In genomic region chr1:157566484-157567300, GRCh38 we compare ENCODE assay signal across 18 cellular contexts. TPM values are rescaled to one million over a fixed set of nuclear protein-coding genes. Genes with fewer than 3 reads are reported as not detected.
DNase-seq lines count a peak whose midpoint lies in the region; ATAC-seq, FAIRE-seq and TF ChIP-seq lines count a peak whose summit lies in the region.
"Had no signal": no experiment of that assay in that cellular context is flagged by ENCODE, and none has a peak within 500 bp of the region (broad histone marks: within the 10 kb centered on the region; RNA-seq: fewer than 3 reads in every experiment).

No MANE protein-coding gene starts in this region.

- peak overlapping the region; percentile 32 for H2AFZ ChIP-seq in Karpas-422 (ENCODE audit: low read length)
- H2AFZ ChIP-seq in H1 (ENCODE audit: low read length): no peak overlapping the region

- CTCF ChIA-PET in H1 (lab: Charles Lee; ENCODE audit: partially characterized antibody) (interaction anchor here (0.6 to 11.4 kb wide), 3 partner anchors 11 to 325 kb away, joined by 3 to 104 read pairs (median 3); no protein-coding TSS in a partner anchor), MCF 10A (lab: Yijun Ruan, JAX) (interaction anchor here (0.7 to 7.8 kb wide), 4 partner anchors 13 to 550 kb away, joined by 4 to 105 read pairs (median 6); no protein-coding TSS in a partner anchor)

- no peak overlapping the region for H3K14ac ChIP-seq in H1 (ENCODE audit: insufficient read length)

- H3K36me3 Mint-ChIP-seq in MCF 10A (ENCODE audit: insufficient read depth, unreplicated experiment): no peaks in the 10 kb centered on the region
- H3K36me3 Mint-ChIP-seq: activated naive CD4-positive, alpha-beta T cell treated with anti-CD3 and anti-CD28 coated beads, Interleukin-2, amount 10 ng/mL, durations not matched to agents 7 days and 5 days; immature natural killer cell had no signal

- TF ChIP-seq EP300 in H1 (IDR thresholded peaks at IDR 0.05; ENCODE audit: borderline replicate concordance in 1 of 2, low read depth in 2 of 2, low read length in 2 of 2): no peak

- no peak overlapping the region for H2BK15ac ChIP-seq in H1 (ENCODE audit: low read length)

- WGBS in H1 (ENCODE audit: extremely low coverage in 1 of 2, insufficient coverage in 1 of 2, insufficient read length in 1 of 2, insufficient replicate concordance in 2 of 2, low coverage in 1 of 2, low lambda C conversion rate in 2 of 2, missing lambda C conversion rate in 1 of 2), 2 experiments: 65% methylated on average over 13 of the region's 14 CpGs; no CpG with 5 or more reads in 1 of the 2 experiments

- H2BK20ac ChIP-seq in H1 (ENCODE audit: low read length): peak overlapping the region; percentile 40; the same call in 1 of the 2 replicates

- peak overlapping the region; percentile 46; the same call in 1 of the 2 replicates for H2BK12ac ChIP-seq in H1 (ENCODE audit: low read depth, low read length)

- H3K4me1 ChIP-seq in Karpas-422 (ENCODE audit: low read length) (peaks cover 64% of the 10 kb centered on the region), H1 (replicated peaks in 1 of 4; ENCODE audit: control insufficient read depth in 3 of 4, insufficient read depth in 4 of 4, low read length in 3 of 4) (peaks cover 0 to 14% (median 11%) of the 10 kb centered on the region in 4 experiments; a peak in 4 of 7 replicates), left ventricle myocardium inferior (no peaks in the 10 kb centered on the region)
- H3K4me1 ChIP-seq: sigmoid colon, thyroid gland had no signal

- H2BK5ac ChIP-seq in H1 (ENCODE audit: low read depth, low read length): peak overlapping the region; percentile 69; the same call in 1 of the 2 replicates

- FAIRE-seq in H1 (lab: Jason Lieb, UNC): no peak

- ATAC-seq in GM21723 (IDR thresholded peaks at IDR 0.05; ENCODE audit: unreplicated experiment): peak; percentile 48

- no TSS peak for BruUV-seq in MCF 10A (replicated peaks; lab: Mats Ljungman, UMichigan)

- peak overlapping the region; percentile 86 for H4K5ac ChIP-seq in H1 (ENCODE audit: insufficient read length, low read depth, low read length)

- TF ChIP-seq CTCF in GM12865 (IDR thresholded peaks at IDR 0.05; ENCODE audit: insufficient read depth, low read depth, low read length, missing control alignments) (no peak), H1 (IDR thresholded peaks at IDR 0.05; ENCODE audit: control extremely low read depth in 1 of 3, insufficient read depth in 1 of 3, low read depth in 1 of 3, low read length in 3 of 3) (no peak), MCF 10A (IDR thresholded peaks at IDR 0.05; ENCODE audit: unreplicated experiment) (no peak), left ventricle myocardium inferior (IDR thresholded peaks at IDR 0.05; ENCODE audit: borderline replicate concordance) (no peak)

- no peaks in the 10 kb centered on the region for H3K79me1 ChIP-seq in H1 (ENCODE audit: low read depth, low read length)

- H3K23me2 ChIP-seq in H1 (ENCODE audit: low read depth, low read length): no peaks in the 10 kb centered on the region

- H3K27me3 Mint-ChIP-seq in MCF 10A (ENCODE audit: insufficient read depth, unreplicated experiment): peaks cover 68% of the 10 kb centered on the region

- H4K20me1 ChIP-seq in Karpas-422 (ENCODE audit: insufficient read depth, low read depth, low read length) (no peaks in the 10 kb centered on the region), H1 (replicated peaks in 1 of 2; ENCODE audit: control insufficient read depth in 1 of 2, insufficient read depth in 2 of 2, low read length in 2 of 2) (no peaks in the 10 kb centered on the region)

- intact Hi-C loops in MCF 10A (cut with micrococcal nuclease) (no loop called here), left ventricle myocardium inferior (cut with micrococcal nuclease) (no loop called here)

- TF ChIP-seq POLR2A in H1 (IDR thresholded peaks at IDR 0.05; ENCODE audit: control extremely low read depth in 1 of 2, low read depth in 2 of 2, low read length in 2 of 2): no peak

- H2AK5ac ChIP-seq in H1 (ENCODE audit: low read depth, low read length): no peak overlapping the region

- no peak overlapping the region for H3K18ac ChIP-seq in H1 (ENCODE audit: extremely low read depth, low read length)

- H3K27me3 ChIP-seq in Karpas-422 (ENCODE audit: low read length) (no peaks in the 10 kb centered on the region), H1 (replicated peaks in 1 of 4; ENCODE audit: control insufficient read depth in 3 of 4, extremely low read depth in 1 of 4, insufficient read depth in 3 of 4, low read length in 3 of 4) (no peaks in the 10 kb centered on the region), left ventricle myocardium inferior (ENCODE audit: low read depth) (peaks cover 38% of the 10 kb centered on the region)
- H3K27me3 ChIP-seq: sigmoid colon, thyroid gland had no signal

- peak overlapping the region; percentile 83 for H4K91ac ChIP-seq in H1 (replicated peaks; ENCODE audit: insufficient read length, low read length)

- no peak overlapping the region for H3K27ac Mint-ChIP-seq in MCF 10A (ENCODE audit: low read depth, unreplicated experiment)
- H3K27ac Mint-ChIP-seq: activated naive CD4-positive, alpha-beta T cell treated with anti-CD3 and anti-CD28 coated beads, Interleukin-2, amount 10 ng/mL, durations not matched to agents 7 days and 5 days; immature natural killer cell had no signal

- no peak overlapping the region for H3K23ac ChIP-seq in H1 (ENCODE audit: insufficient read length)

- H3K9me3 ChIP-seq in Karpas-422 (ENCODE audit: low read length) (no peaks in the 10 kb centered on the region), H1 (ENCODE audit: insufficient read depth in 2 of 2, low read depth in 1 of 2, low read length in 1 of 2) (no peaks in the 10 kb centered on the region), left ventricle myocardium inferior (replicated peaks) (no peaks in the 10 kb centered on the region)
- H3K9me3 ChIP-seq: sigmoid colon, thyroid gland had no signal

- no peaks in the 10 kb centered on the region for H3K9me3 Mint-ChIP-seq in MCF 10A (ENCODE audit: unreplicated experiment)
- H3K9me3 Mint-ChIP-seq: activated naive CD4-positive, alpha-beta T cell treated with anti-CD3 and anti-CD28 coated beads, Interleukin-2, amount 10 ng/mL, durations not matched to agents 7 days and 5 days; immature natural killer cell had no signal

- H3K4me2 ChIP-seq in Karpas-422 (ENCODE audit: low read depth, low read length, poor library complexity, severe bottlenecking): peak overlapping the region; percentile 51
- peak overlapping the region; percentile 36; a peak in 3 of 4 replicates for H3K4me2 ChIP-seq in H1 (ENCODE audit: insufficient read depth in 1 of 2, low read depth in 2 of 2, low read length in 2 of 2)

- H3K9ac ChIP-seq in Karpas-422 (ENCODE audit: low read length) (peak overlapping the region; percentile 2), H1 (replicated peaks in 1 of 4; ENCODE audit: extremely low read depth in 1 of 4, low read depth in 3 of 4, low read length in 3 of 4) (no peak overlapping the region)

- H3K9me2 ChIP-seq in Karpas-422 (replicated peaks; ENCODE audit: insufficient read depth, low read length): no peaks in the 10 kb centered on the region

- no peak overlapping the region for H3K56ac ChIP-seq in H1 (replicated peaks; ENCODE audit: insufficient read length, low read depth, low read length)

- no peaks in the 10 kb centered on the region for H3K4me1 Mint-ChIP-seq in MCF 10A (ENCODE audit: insufficient read depth, unreplicated experiment)
- H3K4me1 Mint-ChIP-seq: activated naive CD4-positive, alpha-beta T cell treated with anti-CD3 and anti-CD28 coated beads, Interleukin-2, amount 10 ng/mL, durations not matched to agents 7 days and 5 days had no signal

- H3K36me3 ChIP-seq in Karpas-422 (ENCODE audit: insufficient read depth, low read length): no peaks in the 10 kb centered on the region
- no peaks in the 10 kb centered on the region for H3K36me3 ChIP-seq in H1 (ENCODE audit: control insufficient read depth in 2 of 4, insufficient read depth in 4 of 4, low read length in 3 of 4)
- H3K36me3 ChIP-seq in left ventricle myocardium inferior: no peaks in the 10 kb centered on the region
- H3K36me3 ChIP-seq: sigmoid colon, thyroid gland had no signal

- peak; percentile 48 for DNase-seq in GM12865 (ENCODE audit: low read depth)
- peak; percentile 87 for DNase-seq in Karpas-422
- no peak for DNase-seq in H1 (ENCODE audit: low read depth in 1 of 2, low spot score in 2 of 2)
- no peak for DNase-seq in GM19240 (ENCODE audit: insufficient read length, low spot score)
- DNase-seq in MCF 10A (ENCODE audit: unreplicated experiment): no peak
- no peak for DNase-seq in left ventricle myocardium inferior
- no peak for DNase-seq in NCI-H128 (lab: John Stamatoyannopoulos, UW; ENCODE audit: unreplicated experiment)
- DNase-seq: activated CD4-positive, alpha-beta T cell treated with anti-CD3 and anti-CD28 coated beads, Interleukin-2, amount 50 U/mL, for 48 hours; activated naive CD4-positive, alpha-beta T cell treated with anti-CD3 and anti-CD28 coated beads, Interleukin-2, amount 10 ng/mL, durations not matched to agents 7 days and 5 days; immature natural killer cell; NCI-H524; sigmoid colon; thyroid gland had no signal

- no peak overlapping the region for H3K4me3 ChIP-seq in GM12865 (ENCODE audit: low read depth, low read length)
- peak overlapping the region; percentile 15; the same call in 1 of the 2 replicates for H3K4me3 ChIP-seq in Karpas-422 (ENCODE audit: low read length)
- H3K4me3 ChIP-seq in H1 (ENCODE audit: extremely low read depth in 1 of 4, insufficient read depth in 2 of 4, low read depth in 3 of 4, low read length in 4 of 4): peak overlapping the region in 2 of 4 experiments; percentile 4 to 6; a peak in 1 of 8 replicates
- no peak overlapping the region for H3K4me3 ChIP-seq in left ventricle myocardium inferior
- H3K4me3 ChIP-seq: sigmoid colon, SK-N-MC, thyroid gland had no signal

- H3K27ac ChIP-seq in Karpas-422 (ENCODE audit: low read length): peak overlapping the region; percentile 73
- H3K27ac ChIP-seq in H1 (ENCODE audit: low read depth, low read length): no peak overlapping the region
- no peak overlapping the region for H3K27ac ChIP-seq in left ventricle myocardium inferior (replicated peaks)
- H3K27ac ChIP-seq: sigmoid colon, SK-N-MC, thyroid gland had no signal

- POLR2A ChIA-PET in H1 (lab: Charles Lee; ENCODE audit: partially characterized antibody) (no interaction called here), MCF 10A (lab: Yijun Ruan, JAX) (interaction anchor here (0.6 kb wide), 2 partner anchors 336 to 420 kb away, joined by 4 to 5 read pairs; no protein-coding TSS in a partner anchor)

- no peak for TF ChIP-seq RAD21 in H1 (IDR thresholded peaks at IDR 0.05 in 1 of 2, conservative IDR thresholded peaks at IDR 0.05 in 1 of 2; ENCODE audit: low read depth in 2 of 2, low read length in 2 of 2)

- H3K4ac ChIP-seq in H1 (replicated peaks; ENCODE audit: insufficient read length, low read depth, low read length): peak overlapping the region; percentile 81

- H3K79me2 ChIP-seq in Karpas-422 (ENCODE audit: low read length) (no peaks in the 10 kb centered on the region), H1 (ENCODE audit: control insufficient read depth in 1 of 2, insufficient read depth in 2 of 2, low read length in 2 of 2) (no peaks in the 10 kb centered on the region)

- no peak overlapping the region for H2BK120ac ChIP-seq in H1 (replicated peaks; ENCODE audit: low read depth, low read length)

- H3K4me3 Mint-ChIP-seq in MCF 10A (ENCODE audit: unreplicated experiment): no peak overlapping the region
- H3K4me3 Mint-ChIP-seq: activated naive CD4-positive, alpha-beta T cell treated with anti-CD3 and anti-CD28 coated beads, Interleukin-2, amount 10 ng/mL, durations not matched to agents 7 days and 5 days; immature natural killer cell had no signal

- H4K8ac ChIP-seq in H1 (ENCODE audit: extremely low read depth, insufficient read depth, low read length): no peak overlapping the region

RNA-seq across cellular contexts. Expression of gene FCRL5, which starts 14.4 kb away (rescaled TPM):
- 0.93 and 0.97 TPM in 2 replicates for total RNA-seq in Karpas-422 (2014; rRNA removed; shearing (Covaris generic); ENCODE audit: low replicate concordance)
- total RNA-seq in H1 (2021; fragmentation: NEBNext Ultra II Directional; extraction: Animal tissue kit (Norgen Biotek cat#: 25700)): 1.0 and 1.1 TPM in 2 replicates
- 2.1 and 2.6 TPM in 2 replicates for polyA plus RNA-seq in H1 (2011; rRNA removed)
- polyA plus RNA-seq in H1 (2011; cell fraction: cytosol; rRNA removed): 2.3 TPM
- 5.3 TPM for polyA plus RNA-seq in H1 (2011; cell fraction: nucleus; rRNA removed)
- polyA plus RNA-seq in H1 (2012, experiment 1 of 2): 1.7 to 2.1 TPM (median 1.9 TPM) in 4 replicates
- polyA plus RNA-seq in H1 (2012, experiment 2 of 2): 1.3 TPM
- 1.6 TPM for polyA plus RNA-seq in H1 (2013, experiment 1 of 2)
- 1.5 TPM for polyA plus RNA-seq in H1 (2013, experiment 2 of 2)
- 2.9 and 6.2 TPM in 2 replicates for polyA minus RNA-seq in H1 (2011; rRNA and poly(A)+ RNA removed)
- polyA minus RNA-seq in H1 (2011; cell fraction: cytosol; rRNA and poly(A)+ RNA removed): 1.0 TPM
- 2.0 TPM for polyA minus RNA-seq in H1 (2011; cell fraction: nucleus; rRNA and poly(A)+ RNA removed)
- total RNA-seq in MCF 10A (2022): not detected in 2 replicates
- not detected for total RNA-seq in left ventricle myocardium inferior
- total RNA-seq: myocyte, sigmoid colon had no signal

RNA-seq across cellular contexts. Expression of gene FCRL4, which starts 31.2 kb away (rescaled TPM):
- total RNA-seq in Karpas-422 (2014; rRNA removed; shearing (Covaris generic); ENCODE audit: low replicate concordance): 0.11 TPM in 1 of 2 replicates, not detected in the other
- total RNA-seq in H1 (2021; fragmentation: NEBNext Ultra II Directional; extraction: Animal tissue kit (Norgen Biotek cat#: 25700)): not detected in 2 replicates
- not detected in 2 replicates for polyA plus RNA-seq in H1 (2011; rRNA removed)
- not detected for polyA plus RNA-seq in H1 (2011; cell fraction: cytosol; rRNA removed)
- not detected for polyA plus RNA-seq in H1 (2011; cell fraction: nucleus; rRNA removed)
- polyA plus RNA-seq in H1 (2012, experiment 1 of 2): not detected in 4 replicates
- polyA plus RNA-seq in H1 (2012, experiment 2 of 2): not detected
- polyA plus RNA-seq in H1 (2013, experiment 1 of 2): not detected
- not detected for polyA plus RNA-seq in H1 (2013, experiment 2 of 2)
- polyA minus RNA-seq in H1 (2011; rRNA and poly(A)+ RNA removed): 0.15 TPM in 1 of 2 replicates, not detected in the other
- polyA minus RNA-seq in H1 (2011; cell fraction: cytosol; rRNA and poly(A)+ RNA removed): not detected
- polyA minus RNA-seq in H1 (2011; cell fraction: nucleus; rRNA and poly(A)+ RNA removed): not detected
- total RNA-seq in MCF 10A (2022) (not detected in 2 replicates), left ventricle myocardium inferior (not detected)
- total RNA-seq: cardiac septum, myocyte, sigmoid colon, thyroid gland had no signal
- polyA plus RNA-seq: esophagus, immature natural killer cell had no signal

Comparison
In these comparisons a context has a peak if more than half of its experiments do, and no peak if none do; other contexts are left out.
1. DNase-seq: peak in GM12865 (single experiment) and Karpas-422 (single experiment); none in H1 (0 of 2), GM19240 (single experiment), MCF 10A (single experiment), left ventricle myocardium inferior (single experiment) and NCI-H128 (single experiment).